In the genomic region with DNA sequence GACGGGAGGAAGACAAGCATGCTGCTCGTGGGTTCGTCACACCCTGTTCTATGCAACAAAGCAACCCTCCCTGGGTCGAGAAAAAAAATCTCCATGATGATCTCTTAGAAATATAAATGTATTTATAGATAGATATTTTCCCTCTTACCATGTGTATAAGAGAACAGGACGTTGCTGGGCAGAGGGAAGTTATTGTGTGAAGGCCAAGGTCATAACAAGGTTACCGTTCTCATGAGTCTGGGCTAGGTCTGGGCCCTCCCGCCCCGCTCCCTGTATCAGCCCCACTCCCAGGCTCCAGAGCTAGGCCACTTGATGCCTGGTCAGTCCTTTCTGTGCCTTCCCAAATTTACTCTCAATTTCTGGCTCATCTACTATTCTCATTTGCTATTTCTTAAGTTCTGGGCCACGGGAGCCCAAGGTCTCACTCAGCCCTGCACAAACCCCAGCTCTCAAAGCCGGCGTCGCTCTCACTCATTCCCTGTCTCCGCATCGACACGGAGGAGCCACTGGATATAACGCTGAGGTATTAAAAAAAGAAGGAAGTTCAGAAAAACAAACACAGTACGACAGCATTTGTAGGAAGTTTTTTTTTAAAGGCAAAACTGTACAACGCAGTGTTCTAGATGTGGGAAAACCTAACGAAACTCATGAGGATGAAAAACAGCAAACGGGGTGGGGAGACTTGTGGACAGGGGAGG, we compare ENCODE assay signal across 8 cellular contexts.
DNase-seq lines count a peak whose midpoint lies in the region; ATAC-seq lines count a peak whose summit lies in the region.

No MANE protein-coding gene starts in this region.

- peak overlapping the region; percentile 96 for H3K4me3 Mint-ChIP-seq in memory B cell

- peak overlapping the region; percentile 51 for H3K4me3 ChIP-seq in thymus (ENCODE audit: low read length)

- peak; percentile 1 for ATAC-seq in memory B cell (ENCODE audit: low read depth)
- no peak for ATAC-seq in HG03095 (IDR thresholded peaks at IDR 0.05; ENCODE audit: unreplicated experiment)

- no peaks in the 10 kb centered on the region for H3K36me3 ChIP-seq in thymus (ENCODE audit: control insufficient read depth, insufficient read depth)

- DNase-seq in EL, result peak; percentile 36
- DNase-seq in OCI-M1 (lab: John Stamatoyannopoulos, UW), result peak; percentile 92
- peak; percentile 38 for DNase-seq in cerebellar cortex (ENCODE audit: low spot score)
- peak in 1 of 2 donors; percentile 21 for DNase-seq in memory B cell (ENCODE audit: low spot score in 2 of 2)
- no peak for DNase-seq in NCI-H1930 (lab: John Stamatoyannopoulos, UW)
- DNase-seq in epidermal melanocyte (ENCODE audit: insufficient read length, low spot score), result no peak

- peaks cover 43% of the 10 kb centered on the region for H3K4me1 Mint-ChIP-seq in memory B cell

- peaks cover 12% of the 10 kb centered on the region for H3K4me1 ChIP-seq in thymus (ENCODE audit: control insufficient read depth, insufficient read depth, low read length)

- no peaks in the 10 kb centered on the region for H3K9me3 Mint-ChIP-seq in memory B cell

- H3K36me3 Mint-ChIP-seq in memory B cell, result peaks cover 2% of the 10 kb centered on the region

- no peaks in the 10 kb centered on the region for H3K9me3 ChIP-seq in thymus (ENCODE audit: control insufficient read depth)

- peaks cover 4% of the 10 kb centered on the region for H3K27me3 Mint-ChIP-seq in memory B cell

- WGBS in thymus, result 26% methylated on average over 20 of the region's 20 CpGs

- no peaks in the 10 kb centered on the region for H3K27me3 ChIP-seq in thymus (ENCODE audit: control insufficient read depth, insufficient read depth)

- peak overlapping the region; percentile 81 for H3K27ac ChIP-seq in thymus (ENCODE audit: low read depth)

- peak overlapping the region; percentile 91 for H3K27ac Mint-ChIP-seq in memory B cell

Comparison
In these comparisons a context has a peak if more than half of its experiments do, and no peak if none do; other contexts are left out.
1. DNase-seq: peak in EL (single experiment), OCI-M1 (single experiment) and cerebellar cortex (single experiment); none in NCI-H1930 (0 of 2) and epidermal melanocyte (single experiment).